ENCODE assay signal across 17 cellular contexts in the genomic region with DNA sequence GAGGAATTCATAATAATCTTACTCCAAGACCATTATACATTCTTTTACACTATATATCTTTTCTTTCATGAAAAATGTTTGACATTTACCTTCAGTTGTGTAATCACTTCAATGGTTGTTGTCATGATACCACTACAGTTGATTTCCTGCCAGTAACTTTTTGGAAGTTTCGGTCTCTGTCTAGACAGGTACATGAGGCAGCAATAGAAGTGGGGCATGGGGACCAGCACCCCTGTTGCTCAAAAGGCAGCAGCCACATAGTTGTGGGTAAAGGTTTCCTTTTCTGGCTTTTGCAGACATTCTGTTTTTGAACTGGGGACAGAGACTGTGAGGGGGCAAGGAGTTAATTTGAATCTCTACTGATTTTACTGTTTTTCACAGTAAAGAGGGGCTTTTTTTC. TPM values are rescaled to one million over a fixed set of nuclear protein-coding genes. Genes with fewer than 3 reads are reported as not detected.
"Had no signal": no experiment of that assay in that cellular context is flagged by ENCODE, and none has a peak within 500 bp of the region (broad histone marks: within the 10 kb centered on the region; RNA-seq: fewer than 3 reads in every experiment).

No MANE protein-coding gene starts in this region.

- ATAC-seq: lower lobe of right lung; natural killer cell treated with Interleukin-12 subunit alpha and Interleukin-12 subunit beta and Interleukin-15 and Interleukin-18, amount 100 ng/mL, for 72 hours; sciatic nerve; stimulated activated memory B cell treated with anti-CD40 and anti-IgM and Interleukin-4, amounts not matched to agents 10 μg/mL and 1 μg/mL and 100 μg/mL, for 72 hours had no signal

- H3K79me2 ChIP-seq: parathyroid adenoma had no signal

- H3K4me3 Mint-ChIP-seq: activated naive CD8-positive, alpha-beta T cell treated with anti-CD3 and anti-CD28 coated beads for 36 hours; activated T-helper 1 cell treated with anti-CD3 and anti-CD28 coated beads, Interleukin-12 subunit alpha, Interleukin-12 subunit beta, Interleukin-2, Interleukin-4 antibody, amounts not matched to agents 30 ng/mL and 10 ng/mL and 1 ng/mL, durations not matched to agents 14 hours and 24 hours and 36 hours; central memory CD8-positive, alpha-beta T cell; natural killer cell treated with Interleukin-12 subunit alpha and Interleukin-12 subunit beta and Interleukin-15 and Interleukin-18, amount 100 ng/mL, for 72 hours; stimulated activated memory B cell treated with anti-CD40 and anti-IgM and Interleukin-4, amounts not matched to agents 10 μg/mL and 1 μg/mL and 100 μg/mL, for 72 hours had no signal

- H3K4me1 ChIP-seq: lower lobe of right lung, parathyroid adenoma, thyroid gland had no signal

- H3K36me3 ChIP-seq: lower lobe of right lung, thyroid gland had no signal

- H3K27ac ChIP-seq: coronary artery, lower lobe of right lung, parathyroid adenoma, thyroid gland had no signal

- H3K9ac ChIP-seq: parathyroid adenoma had no signal

- H2AFZ ChIP-seq: parathyroid adenoma had no signal

- DNase-seq: activated CD4-positive, alpha-beta T cell treated with anti-CD3 and anti-CD28 coated beads, Interleukin-2, amount 50 U/mL, for 1 hour; activated naive CD8-positive, alpha-beta T cell treated with anti-CD3 and anti-CD28 coated beads for 36 hours; amniotic stem cell; lower lobe of right lung; stimulated activated CD4-positive, alpha-beta T cell treated with anti-CD3 and anti-CD28 coated beads, Interleukin-4, amount 100 ng/mL, for 24 hours; T1000; thyroid gland had no signal

- H3K27ac Mint-ChIP-seq: activated naive CD8-positive, alpha-beta T cell treated with anti-CD3 and anti-CD28 coated beads for 36 hours; activated T-helper 1 cell treated with anti-CD3 and anti-CD28 coated beads, Interleukin-12 subunit alpha, Interleukin-12 subunit beta, Interleukin-2, Interleukin-4 antibody, amounts not matched to agents 30 ng/mL and 10 ng/mL and 1 ng/mL, durations not matched to agents 14 hours and 24 hours and 36 hours; natural killer cell treated with Interleukin-12 subunit alpha and Interleukin-12 subunit beta and Interleukin-15 and Interleukin-18, amount 100 ng/mL, for 72 hours; stimulated activated memory B cell treated with anti-CD40 and anti-IgM and Interleukin-4, amounts not matched to agents 10 μg/mL and 1 μg/mL and 100 μg/mL, for 72 hours had no signal

- H3K9me3 Mint-ChIP-seq: activated naive CD8-positive, alpha-beta T cell treated with anti-CD3 and anti-CD28 coated beads for 36 hours; activated T-helper 1 cell treated with anti-CD3 and anti-CD28 coated beads, Interleukin-12 subunit alpha, Interleukin-12 subunit beta, Interleukin-2, Interleukin-4 antibody, amounts not matched to agents 30 ng/mL and 10 ng/mL and 1 ng/mL, durations not matched to agents 14 hours and 24 hours and 36 hours; central memory CD8-positive, alpha-beta T cell; natural killer cell treated with Interleukin-12 subunit alpha and Interleukin-12 subunit beta and Interleukin-15 and Interleukin-18, amount 100 ng/mL, for 72 hours; stimulated activated memory B cell treated with anti-CD40 and anti-IgM and Interleukin-4, amounts not matched to agents 10 μg/mL and 1 μg/mL and 100 μg/mL, for 72 hours had no signal

- H3K4me1 Mint-ChIP-seq: activated naive CD8-positive, alpha-beta T cell treated with anti-CD3 and anti-CD28 coated beads for 36 hours; central memory CD8-positive, alpha-beta T cell; stimulated activated memory B cell treated with anti-CD40 and anti-IgM and Interleukin-4, amounts not matched to agents 10 μg/mL and 1 μg/mL and 100 μg/mL, for 72 hours had no signal

- H3K4me2 ChIP-seq: smooth muscle cell had no signal

- H3K36me3 Mint-ChIP-seq: activated naive CD8-positive, alpha-beta T cell treated with anti-CD3 and anti-CD28 coated beads for 36 hours; natural killer cell treated with Interleukin-12 subunit alpha and Interleukin-12 subunit beta and Interleukin-15 and Interleukin-18, amount 100 ng/mL, for 72 hours; stimulated activated memory B cell treated with anti-CD40 and anti-IgM and Interleukin-4, amounts not matched to agents 10 μg/mL and 1 μg/mL and 100 μg/mL, for 72 hours had no signal

- H3K4me3 ChIP-seq: coronary artery, lower lobe of right lung, smooth muscle cell, thyroid gland had no signal

- H3K9me3 ChIP-seq: lower lobe of right lung, thyroid gland had no signal

- H3K27me3 ChIP-seq: thyroid gland had no signal

RNA-seq across cellular contexts. Expression of gene SAMD5, which starts 14.1 kb away (rescaled TPM):
- total RNA-seq: activated CD8-positive, alpha-beta memory T cell treated with anti-CD3 and anti-CD28 coated beads for 36 hours; activated naive CD8-positive, alpha-beta T cell treated with anti-CD3 and anti-CD28 coated beads for 36 hours; natural killer cell treated with Interleukin-12 subunit alpha and Interleukin-12 subunit beta and Interleukin-15 and Interleukin-18, amount 100 ng/mL, for 72 hours; T-helper 1 cell treated with Interleukin-12 subunit alpha and Interleukin-12 subunit beta and Interleukin-4 antibody, amounts not matched to agents 30 ng/mL and 1 ng/mL, for 36 hours had no signal
